26 cellular contexts compared by ENCODE assay signal in the genomic region with DNA sequence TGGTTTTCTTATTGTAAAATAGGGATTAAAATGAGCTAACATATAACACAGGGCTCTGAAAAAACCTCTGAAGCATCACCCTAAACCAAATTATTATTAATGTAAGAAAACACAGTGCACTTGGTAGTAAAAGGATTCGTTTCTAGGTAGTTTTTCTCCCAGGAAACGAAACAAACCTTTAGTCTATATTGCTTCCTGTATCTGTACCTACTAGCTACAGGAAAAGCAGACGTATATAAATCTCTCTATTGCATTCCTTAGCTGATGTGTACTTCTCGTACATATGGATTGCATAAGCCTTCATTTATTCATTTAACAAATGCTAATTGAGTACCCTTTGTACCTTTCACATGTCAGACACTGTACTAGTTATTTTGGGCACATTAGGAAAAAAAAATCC.
DNase-seq lines count a peak whose midpoint lies in the region; ATAC-seq, FAIRE-seq and TF ChIP-seq lines count a peak whose summit lies in the region.
"Had no signal": no experiment of that assay in that cellular context is flagged by ENCODE, and none has a peak within 500 bp of the region (broad histone marks: within the 10 kb centered on the region; RNA-seq: fewer than 3 reads in every experiment).

No MANE protein-coding gene starts in this region.

- H3K9me3 ChIP-seq in OCI-LY3 (ENCODE audit: insufficient read depth, low read length) (no peaks in the 10 kb centered on the region), astrocyte (ENCODE audit: insufficient read depth, low read depth, low read length) (no peaks in the 10 kb centered on the region), osteoblast (ENCODE audit: low read depth, low read length) (no peaks in the 10 kb centered on the region), prostate gland (no peaks in the 10 kb centered on the region)
- H3K9me3 ChIP-seq: BE2C, Peyer's patch, SJCRH30 had no signal

- no peak overlapping the region for H3K27ac ChIP-seq in OCI-LY3 (ENCODE audit: low read length)
- H3K27ac ChIP-seq in astrocyte (ENCODE audit: low read depth, low read length) = no peak overlapping the region
- H3K27ac ChIP-seq in osteoblast (ENCODE audit: low read depth, low read length) = no peak overlapping the region
- no peak overlapping the region for H3K27ac ChIP-seq in prostate gland
- H3K27ac ChIP-seq: Peyer's patch, SJCRH30 had no signal

- H3K4me1 ChIP-seq in OCI-LY3 (ENCODE audit: low read length) (no peaks in the 10 kb centered on the region), astrocyte (ENCODE audit: insufficient read depth, low read length) (no peaks in the 10 kb centered on the region), osteoblast (ENCODE audit: insufficient read depth, low read length) (no peaks in the 10 kb centered on the region), prostate gland (replicated peaks) (no peaks in the 10 kb centered on the region)
- H3K4me1 ChIP-seq: BE2C, Peyer's patch, SJCRH30 had no signal

- H3K79me2 ChIP-seq in OCI-LY3 (ENCODE audit: low read length) = no peaks in the 10 kb centered on the region
- no peaks in the 10 kb centered on the region for H3K79me2 ChIP-seq in astrocyte (ENCODE audit: insufficient read depth, low read length)
- H3K79me2 ChIP-seq in osteoblast (ENCODE audit: insufficient read depth, low read length) = no peaks in the 10 kb centered on the region

- H3K9ac ChIP-seq in OCI-LY3 (ENCODE audit: low read length) = no peak overlapping the region
- H3K9ac ChIP-seq in astrocyte (ENCODE audit: low read length) = no peak overlapping the region

- no peak for TF ChIP-seq POLR2A in prostate gland (IDR thresholded peaks at IDR 0.05)

- FAIRE-seq in astrocyte (lab: Jason Lieb, UNC) = no peak
- FAIRE-seq: D721Med, small intestine, urothelium cell line had no signal

- intact Hi-C loops in prostate gland (cut with DNase I) = no loop called here

- no peak overlapping the region for H3K4me3 ChIP-seq in OCI-LY3 (ENCODE audit: low read length)
- no peak overlapping the region for H3K4me3 ChIP-seq in astrocyte (ENCODE audit: insufficient read depth, low read depth, low read length)
- H3K4me3 ChIP-seq in osteoblast (ENCODE audit: insufficient read depth, low read length) = no peak overlapping the region
- no peak overlapping the region for H3K4me3 ChIP-seq in prostate gland
- H3K4me3 ChIP-seq: Peyer's patch, SJCRH30 had no signal

- H3K27me3 ChIP-seq in OCI-LY3 (ENCODE audit: low read depth, low read length) (no peaks in the 10 kb centered on the region), astrocyte (ENCODE audit: insufficient read depth, low read length) (no peaks in the 10 kb centered on the region), osteoblast (ENCODE audit: insufficient read depth, low read length) (no peaks in the 10 kb centered on the region), prostate gland (replicated peaks; ENCODE audit: insufficient read depth) (no peaks in the 10 kb centered on the region)
- H3K27me3 ChIP-seq: Peyer's patch, SJCRH30 had no signal

- H3K36me3 ChIP-seq in OCI-LY3 (replicated peaks; ENCODE audit: low read depth, low read length) (no peaks in the 10 kb centered on the region), astrocyte (ENCODE audit: insufficient read depth, low read length) (no peaks in the 10 kb centered on the region), osteoblast (ENCODE audit: insufficient read depth, low read length) (no peaks in the 10 kb centered on the region), prostate gland (no peaks in the 10 kb centered on the region)
- H3K36me3 ChIP-seq: BE2C, Peyer's patch, SJCRH30 had no signal

- H3K4me1 Mint-ChIP-seq in activated T-cell treated with anti-CD3 and anti-CD28 coated beads, Interleukin-2, amount 50 U/mL, for 4 hours (ENCODE audit: low read depth) = peaks cover 13% of the 10 kb centered on the region
- H3K4me1 Mint-ChIP-seq in astrocyte (ENCODE audit: low read depth, unreplicated experiment) = no peaks in the 10 kb centered on the region

- H3K4me2 ChIP-seq in OCI-LY3 (ENCODE audit: low read length) = peak overlapping the region; percentile 8; the same call in 1 of the 2 replicates
- no peak overlapping the region for H3K4me2 ChIP-seq in astrocyte (ENCODE audit: low read length)
- H3K4me2 ChIP-seq in osteoblast (ENCODE audit: insufficient read depth, low read length) = no peak overlapping the region

- no peaks in the 10 kb centered on the region for H3K9me3 Mint-ChIP-seq in activated T-cell treated with anti-CD3 and anti-CD28 coated beads, Interleukin-2, amount 50 U/mL, for 4 hours
- no peaks in the 10 kb centered on the region for H3K9me3 Mint-ChIP-seq in astrocyte (ENCODE audit: unreplicated experiment)
- H3K9me3 Mint-ChIP-seq: dendritic cell treated with granulocyte-macrophage colony-stimulating factor and Interleukin-4, amounts not matched to agents 40 ng/mL and 50 ng/mL, for 4 days; H9; T-helper 1 cell treated with Interleukin-12 subunit alpha and Interleukin-12 subunit beta and Interleukin-4 antibody, amounts not matched to agents 30 μg/mL and 1 μg/mL, for 36 hours had no signal

- WGBS in prostate gland = 42% methylated on average over 4 of the region's 4 CpGs

- no peak for DNase-seq in activated T-cell treated with anti-CD3 and anti-CD28 coated beads, Interleukin-2, amount 50 U/mL, for 4 hours
- DNase-seq in activated T-cell treated with anti-CD3 and anti-CD28 coated beads for 4 hours (no peak), astrocyte (ENCODE audit: low read depth) (no peak), osteoblast (ENCODE audit: insufficient read length, low spot score, missing footprints) (peak; percentile 13), prostate gland (ENCODE audit: low spot score) (no peak)
- no peak for DNase-seq in activated effector memory CD4-positive, alpha-beta T cell treated with anti-CD3 and anti-CD28 coated beads, Interleukin-2, amount 50 U/mL, for 16 hours
- DNase-seq: activated CD4-positive, alpha-beta T cell treated with anti-CD3 and anti-CD28 coated beads for 4 hours; activated CD8-positive, alpha-beta memory T cell treated with anti-CD3 and anti-CD28 coated beads, Interleukin-2, amount 50 U/mL, for 4 hours; activated gamma-delta T cell treated with Interleukin-2 at 50 U/mL for 16 hours; anterior cingulate cortex; BE2C; H9; Karpas-422; NCI-H2171; NCI-H510A treated with DMSO at 0.1 percent for 48 hours; NK-92 treated with Interleukin-12 subunit alpha and Interleukin-12 subunit beta, amount 100 ng/mL, for 24 hours; Peyer's patch; SJCRH30; small intestine; stimulated activated CD4-positive, alpha-beta T cell treated with anti-CD3 and anti-CD28 coated beads, Interleukin-2, amount 100 ng/mL, for 24 hours had no signal

- peak overlapping the region; percentile 19 for H3K4me3 Mint-ChIP-seq in activated T-cell treated with anti-CD3 and anti-CD28 coated beads, Interleukin-2, amount 50 U/mL, for 4 hours
- no peak overlapping the region for H3K4me3 Mint-ChIP-seq in astrocyte (ENCODE audit: unreplicated experiment)
- H3K4me3 Mint-ChIP-seq: dendritic cell treated with granulocyte-macrophage colony-stimulating factor and Interleukin-4, amounts not matched to agents 40 ng/mL and 50 ng/mL, for 4 days; H9; T-helper 1 cell treated with Interleukin-12 subunit alpha and Interleukin-12 subunit beta and Interleukin-4 antibody, amounts not matched to agents 30 μg/mL and 1 μg/mL, for 36 hours had no signal

- H4K20me1 ChIP-seq in OCI-LY3 (ENCODE audit: insufficient read depth, low read length) (no peaks in the 10 kb centered on the region), astrocyte (ENCODE audit: insufficient read depth, low read length) (no peaks in the 10 kb centered on the region), osteoblast (ENCODE audit: insufficient read depth, low read length) (no peaks in the 10 kb centered on the region)

- TF ChIP-seq CTCF in OCI-LY3 (IDR thresholded peaks at IDR 0.05; ENCODE audit: low read depth, low read length) (no peak), astrocyte (IDR thresholded peaks at IDR 0.05; ENCODE audit: insufficient read depth, low read depth, low read length) (no peak), osteoblast (IDR thresholded peaks at IDR 0.05; ENCODE audit: extremely low read depth, low read depth, low read length) (no peak), prostate gland (IDR thresholded peaks at IDR 0.05) (no peak)

- H2AFZ ChIP-seq in OCI-LY3 (ENCODE audit: low read depth, low read length) = 0 out of 2 replicates have a peak overlapping the region, but pooled peaks have one; percentile 29
- H2AFZ ChIP-seq in astrocyte (ENCODE audit: low read depth, low read length) = peak overlapping the region; percentile 18
- peak overlapping the region; percentile 66 for H2AFZ ChIP-seq in osteoblast (ENCODE audit: low read length)

- no peaks in the 10 kb centered on the region for H3K27me3 Mint-ChIP-seq in activated T-cell treated with anti-CD3 and anti-CD28 coated beads, Interleukin-2, amount 50 U/mL, for 4 hours (ENCODE audit: low read depth)
- H3K27me3 Mint-ChIP-seq in astrocyte (ENCODE audit: low read depth, unreplicated experiment) = no peaks in the 10 kb centered on the region

- H3K27ac Mint-ChIP-seq in astrocyte (ENCODE audit: unreplicated experiment) = peak overlapping the region; percentile 9
- H3K27ac Mint-ChIP-seq: dendritic cell treated with granulocyte-macrophage colony-stimulating factor and Interleukin-4, amounts not matched to agents 40 ng/mL and 50 ng/mL, for 4 days; T-helper 1 cell treated with Interleukin-12 subunit alpha and Interleukin-12 subunit beta and Interleukin-4 antibody, amounts not matched to agents 30 μg/mL and 1 μg/mL, for 36 hours had no signal

- no peak for ATAC-seq in activated T-cell treated with anti-CD3 and anti-CD28 coated beads, Interleukin-2, amount 50 U/mL, for 4 hours
- no peak for ATAC-seq in GM21786 (IDR thresholded peaks at IDR 0.05; ENCODE audit: unreplicated experiment)

- H3K36me3 Mint-ChIP-seq in activated T-cell treated with anti-CD3 and anti-CD28 coated beads, Interleukin-2, amount 50 U/mL, for 4 hours (ENCODE audit: insufficient read depth) = no peaks in the 10 kb centered on the region
- no peaks in the 10 kb centered on the region for H3K36me3 Mint-ChIP-seq in astrocyte (ENCODE audit: low read depth, unreplicated experiment)
